In the genomic region with DNA sequence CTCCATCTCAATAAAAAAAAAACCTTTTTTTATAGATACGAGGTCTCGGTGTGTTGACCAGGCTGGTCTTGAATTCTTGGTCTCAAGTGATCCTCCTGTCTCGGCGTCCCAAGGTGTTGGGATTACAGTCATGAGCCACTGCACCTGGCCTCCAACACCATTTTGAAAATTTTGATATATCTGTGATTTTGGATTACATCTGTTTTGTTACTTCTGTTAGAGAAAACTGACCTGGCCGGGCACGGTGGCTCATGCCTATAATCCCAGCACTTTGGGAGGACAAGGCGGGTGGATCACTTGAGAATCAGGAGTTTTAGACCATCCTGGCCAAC, we compare ENCODE assay signal across 14 cellular contexts.
"Had no signal": no experiment of that assay in that cellular context is flagged by ENCODE, and none has a peak within 500 bp of the region (broad histone marks: within the 10 kb centered on the region; RNA-seq: fewer than 3 reads in every experiment).

No MANE protein-coding gene starts in this region.

- H3K9me3 Mint-ChIP-seq: activated naive CD4-positive, alpha-beta T cell treated with anti-CD3 and anti-CD28 coated beads, Interleukin-2, amount 50 U/mL, for 24 hours; activated T-cell treated with anti-CD3 and anti-CD28 coated beads, Interleukin-2, amount 50 U/mL, for 24 hours; memory B cell; nephron progenitor cell had no signal

- H3K4me3 ChIP-seq: heart left ventricle, left lung, thyroid gland had no signal

- H3K4me3 Mint-ChIP-seq: activated CD8-positive, alpha-beta memory T cell treated with anti-CD3 and anti-CD28 coated beads, Interleukin-2, amount 10 ng/mL, durations not matched to agents 7 days and 5 days; activated naive CD4-positive, alpha-beta T cell treated with anti-CD3 and anti-CD28 coated beads, Interleukin-2, amount 50 U/mL, for 24 hours; memory B cell; T-helper 17 cell had no signal

- DNase-seq: activated CD4-positive, alpha-beta T cell treated with anti-CD3 and anti-CD28 coated beads, Interleukin-2, amount 50 U/mL, for 1 hour; activated effector memory CD4-positive, alpha-beta T cell treated with Interleukin-2 at 50 U/mL for 16 hours; nephron progenitor cell; T-helper 17 cell had no signal

- H3K27ac Mint-ChIP-seq: activated CD8-positive, alpha-beta memory T cell treated with anti-CD3 and anti-CD28 coated beads, Interleukin-2, amount 10 ng/mL, durations not matched to agents 7 days and 5 days; T-helper 17 cell had no signal

- H3K36me3 Mint-ChIP-seq: activated naive CD4-positive, alpha-beta T cell treated with anti-CD3 and anti-CD28 coated beads, Interleukin-2, amount 50 U/mL, for 24 hours; memory B cell had no signal

- H3K9me3 ChIP-seq: heart left ventricle, left lung, thyroid gland had no signal

- H3K27me3 Mint-ChIP-seq: activated naive CD4-positive, alpha-beta T cell treated with anti-CD3 and anti-CD28 coated beads, Interleukin-2, amount 50 U/mL, for 24 hours had no signal

- H3K27me3 ChIP-seq: thyroid gland had no signal

- H3K36me3 ChIP-seq: heart left ventricle, left lung, thyroid gland had no signal

- FAIRE-seq: bronchial epithelial cell, frontal cortex, islet of Langerhans had no signal
